Comparison of ENCODE assay signal across 1 cellular context in genomic region chr7:103989200-103989784, GRCh38.
TF ChIP-seq lines count a peak whose summit lies in the region.

TSS of gene RELN (minus strand) at chr7:103989658. CDS start at chr7:103989356, 302 bp downstream.

TF ChIP-seq in HepG2, 621 proteins besides CTCF, POLR2A, EP300 and RAD21 (continued from another document and continues in another):
- TF ChIP-seq, protein P1, sequence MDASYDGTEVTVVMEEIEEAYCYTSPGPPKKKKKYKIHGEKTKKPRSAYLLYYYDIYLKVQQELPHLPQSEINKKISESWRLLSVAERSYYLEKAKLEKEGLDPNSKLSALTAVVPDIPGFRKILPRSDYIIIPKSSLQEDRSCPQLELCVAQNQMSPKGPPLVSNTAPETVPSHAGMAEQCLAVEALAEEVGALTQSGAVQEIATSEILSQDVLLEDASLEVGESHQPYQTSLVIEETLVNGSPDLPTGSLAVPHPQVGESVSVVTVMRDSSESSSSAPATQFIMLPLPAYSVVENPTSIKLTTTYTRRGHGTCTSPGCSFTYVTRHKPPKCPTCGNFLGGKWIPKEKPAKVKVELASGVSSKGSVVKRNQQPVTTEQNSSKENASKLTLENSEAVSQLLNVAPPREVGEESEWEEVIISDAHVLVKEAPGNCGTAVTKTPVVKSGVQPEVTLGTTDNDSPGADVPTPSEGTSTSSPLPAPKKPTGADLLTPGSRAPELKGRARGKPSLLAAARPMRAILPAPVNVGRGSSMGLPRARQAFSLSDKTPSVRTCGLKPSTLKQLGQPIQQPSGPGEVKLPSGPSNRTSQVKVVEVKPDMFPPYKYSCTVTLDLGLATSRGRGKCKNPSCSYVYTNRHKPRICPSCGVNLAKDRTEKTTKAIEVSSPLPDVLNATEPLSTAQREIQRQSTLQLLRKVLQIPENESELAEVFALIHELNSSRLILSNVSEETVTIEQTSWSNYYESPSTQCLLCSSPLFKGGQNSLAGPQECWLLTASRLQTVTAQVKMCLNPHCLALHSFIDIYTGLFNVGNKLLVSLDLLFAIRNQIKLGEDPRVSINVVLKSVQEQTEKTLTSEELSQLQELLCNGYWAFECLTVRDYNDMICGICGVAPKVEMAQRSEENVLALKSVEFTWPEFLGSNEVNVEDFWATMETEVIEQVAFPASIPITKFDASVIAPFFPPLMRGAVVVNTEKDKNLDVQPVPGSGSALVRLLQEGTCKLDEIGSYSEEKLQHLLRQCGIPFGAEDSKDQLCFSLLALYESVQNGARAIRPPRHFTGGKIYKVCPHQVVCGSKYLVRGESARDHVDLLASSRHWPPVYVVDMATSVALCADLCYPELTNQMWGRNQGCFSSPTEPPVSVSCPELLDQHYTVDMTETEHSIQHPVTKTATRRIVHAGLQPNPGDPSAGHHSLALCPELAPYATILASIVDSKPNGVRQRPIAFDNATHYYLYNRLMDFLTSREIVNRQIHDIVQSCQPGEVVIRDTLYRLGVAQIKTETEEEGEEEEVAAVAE (CRISPR knock-in tag; IDR thresholded peaks at IDR 0.05; ENCODE audit: borderline replicate concordance) = no peak
- TF ChIP-seq, protein P2, sequence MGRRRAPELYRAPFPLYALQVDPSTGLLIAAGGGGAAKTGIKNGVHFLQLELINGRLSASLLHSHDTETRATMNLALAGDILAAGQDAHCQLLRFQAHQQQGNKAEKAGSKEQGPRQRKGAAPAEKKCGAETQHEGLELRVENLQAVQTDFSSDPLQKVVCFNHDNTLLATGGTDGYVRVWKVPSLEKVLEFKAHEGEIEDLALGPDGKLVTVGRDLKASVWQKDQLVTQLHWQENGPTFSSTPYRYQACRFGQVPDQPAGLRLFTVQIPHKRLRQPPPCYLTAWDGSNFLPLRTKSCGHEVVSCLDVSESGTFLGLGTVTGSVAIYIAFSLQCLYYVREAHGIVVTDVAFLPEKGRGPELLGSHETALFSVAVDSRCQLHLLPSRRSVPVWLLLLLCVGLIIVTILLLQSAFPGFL (CRISPR knock-in tag; IDR thresholded peaks at IDR 0.05) = no peak
- TF ChIP-seq, protein P3, sequence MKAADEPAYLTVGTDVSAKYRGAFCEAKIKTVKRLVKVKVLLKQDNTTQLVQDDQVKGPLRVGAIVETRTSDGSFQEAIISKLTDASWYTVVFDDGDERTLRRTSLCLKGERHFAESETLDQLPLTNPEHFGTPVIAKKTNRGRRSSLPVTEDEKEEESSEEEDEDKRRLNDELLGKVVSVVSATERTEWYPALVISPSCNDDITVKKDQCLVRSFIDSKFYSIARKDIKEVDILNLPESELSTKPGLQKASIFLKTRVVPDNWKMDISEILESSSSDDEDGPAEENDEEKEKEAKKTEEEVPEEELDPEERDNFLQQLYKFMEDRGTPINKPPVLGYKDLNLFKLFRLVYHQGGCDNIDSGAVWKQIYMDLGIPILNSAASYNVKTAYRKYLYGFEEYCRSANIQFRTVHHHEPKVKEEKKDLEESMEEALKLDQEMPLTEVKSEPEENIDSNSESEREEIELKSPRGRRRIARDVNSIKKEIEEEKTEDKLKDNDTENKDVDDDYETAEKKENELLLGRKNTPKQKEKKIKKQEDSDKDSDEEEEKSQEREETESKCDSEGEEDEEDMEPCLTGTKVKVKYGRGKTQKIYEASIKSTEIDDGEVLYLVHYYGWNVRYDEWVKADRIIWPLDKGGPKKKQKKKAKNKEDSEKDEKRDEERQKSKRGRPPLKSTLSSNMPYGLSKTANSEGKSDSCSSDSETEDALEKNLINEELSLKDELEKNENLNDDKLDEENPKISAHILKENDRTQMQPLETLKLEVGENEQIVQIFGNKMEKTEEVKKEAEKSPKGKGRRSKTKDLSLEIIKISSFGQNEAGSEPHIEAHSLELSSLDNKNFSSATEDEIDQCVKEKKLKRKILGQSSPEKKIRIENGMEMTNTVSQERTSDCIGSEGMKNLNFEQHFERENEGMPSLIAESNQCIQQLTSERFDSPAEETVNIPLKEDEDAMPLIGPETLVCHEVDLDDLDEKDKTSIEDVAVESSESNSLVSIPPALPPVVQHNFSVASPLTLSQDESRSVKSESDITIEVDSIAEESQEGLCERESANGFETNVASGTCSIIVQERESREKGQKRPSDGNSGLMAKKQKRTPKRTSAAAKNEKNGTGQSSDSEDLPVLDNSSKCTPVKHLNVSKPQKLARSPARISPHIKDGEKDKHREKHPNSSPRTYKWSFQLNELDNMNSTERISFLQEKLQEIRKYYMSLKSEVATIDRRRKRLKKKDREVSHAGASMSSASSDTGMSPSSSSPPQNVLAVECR (CRISPR knock-in tag; IDR thresholded peaks at IDR 0.05; ENCODE audit: borderline replicate concordance) = peak; percentile 40; the same call in 1 of the 2 replicates
- TF ChIP-seq KMT2A (CRISPR knock-in tag; IDR thresholded peaks at IDR 0.05) (peak; percentile 40; the same call in 1 of the 2 replicates), BHLHE40 (IDR thresholded peaks at IDR 0.05; ENCODE audit: low read length) (no peak), SRY (CRISPR knock-in tag; IDR thresholded peaks at IDR 0.05) (no peak), ZNF598 (CRISPR knock-in tag; IDR thresholded peaks at IDR 0.05; ENCODE audit: borderline replicate concordance) (no peak), SP5 (CRISPR knock-in tag; IDR thresholded peaks at IDR 0.05; ENCODE audit: borderline replicate concordance, low read depth) (no peak), ZNF225 (CRISPR knock-in tag; IDR thresholded peaks at IDR 0.05) (no peak), NFRKB (IDR thresholded peaks at IDR 0.05) (no peak), PPARG (CRISPR knock-in tag; conservative IDR thresholded peaks at IDR 0.05) (no peak), TCF12 (IDR thresholded peaks at IDR 0.05) (no peak), TCF12 (CRISPR knock-in tag; IDR thresholded peaks at IDR 0.05) (no peak), ZNF883 (CRISPR knock-in tag; IDR thresholded peaks at IDR 0.05; ENCODE audit: not compliant biosample characterization) (no peak), SRSF1 (optimal IDR thresholded peaks at IDR 0.05; ENCODE audit: low read depth, low read length) (no peak), NFE2 (CRISPR knock-in tag; IDR thresholded peaks at IDR 0.05) (no peak), TFAP4 (IDR thresholded peaks at IDR 0.05; ENCODE audit: borderline replicate concordance, low read depth) (no peak), HNRNPLL (IDR thresholded peaks at IDR 0.05; ENCODE audit: low read depth, low read length, poor library complexity, severe bottlenecking) (peak; percentile 88), KAT7 (CRISPR knock-in tag; IDR thresholded peaks at IDR 0.05; ENCODE audit: borderline replicate concordance) (0 out of 2 replicates have a peak, but pooled peaks have one; percentile 36), GLI4 (CRISPR knock-in tag; IDR thresholded peaks at IDR 0.05; ENCODE audit: borderline replicate concordance) (0 out of 2 replicates have a peak, but pooled peaks have one; percentile 12), PHB2 (IDR thresholded peaks at IDR 0.05; ENCODE audit: partially characterized antibody) (no peak), MXD4 (CRISPR knock-in tag; IDR thresholded peaks at IDR 0.05) (no peak; the same call in 1 of the 2 replicates), ZNF430 (CRISPR knock-in tag; IDR thresholded peaks at IDR 0.05) (no peak), ZNF619 (CRISPR knock-in tag; IDR thresholded peaks at IDR 0.05) (no peak), PHF5A (CRISPR knock-in tag; IDR thresholded peaks at IDR 0.05; ENCODE audit: low read depth, unreplicated experiment) (no peak), ATF1 (CRISPR knock-in tag; IDR thresholded peaks at IDR 0.05) (no peak), AGO2 (optimal IDR thresholded peaks at IDR 0.05; ENCODE audit: low read depth, low read length) (peak; percentile 99), KLF6 (CRISPR knock-in tag; IDR thresholded peaks at IDR 0.05) (no peak), MXD3 (CRISPR knock-in tag; IDR thresholded peaks at IDR 0.05) (no peak), RBFOX2 (IDR thresholded peaks at IDR 0.05; ENCODE audit: low read depth, low read length) (peak; percentile 97), NFKBIZ (CRISPR knock-in tag; IDR thresholded peaks at IDR 0.05) (no peak)
- TF ChIP-seq, protein P4, sequence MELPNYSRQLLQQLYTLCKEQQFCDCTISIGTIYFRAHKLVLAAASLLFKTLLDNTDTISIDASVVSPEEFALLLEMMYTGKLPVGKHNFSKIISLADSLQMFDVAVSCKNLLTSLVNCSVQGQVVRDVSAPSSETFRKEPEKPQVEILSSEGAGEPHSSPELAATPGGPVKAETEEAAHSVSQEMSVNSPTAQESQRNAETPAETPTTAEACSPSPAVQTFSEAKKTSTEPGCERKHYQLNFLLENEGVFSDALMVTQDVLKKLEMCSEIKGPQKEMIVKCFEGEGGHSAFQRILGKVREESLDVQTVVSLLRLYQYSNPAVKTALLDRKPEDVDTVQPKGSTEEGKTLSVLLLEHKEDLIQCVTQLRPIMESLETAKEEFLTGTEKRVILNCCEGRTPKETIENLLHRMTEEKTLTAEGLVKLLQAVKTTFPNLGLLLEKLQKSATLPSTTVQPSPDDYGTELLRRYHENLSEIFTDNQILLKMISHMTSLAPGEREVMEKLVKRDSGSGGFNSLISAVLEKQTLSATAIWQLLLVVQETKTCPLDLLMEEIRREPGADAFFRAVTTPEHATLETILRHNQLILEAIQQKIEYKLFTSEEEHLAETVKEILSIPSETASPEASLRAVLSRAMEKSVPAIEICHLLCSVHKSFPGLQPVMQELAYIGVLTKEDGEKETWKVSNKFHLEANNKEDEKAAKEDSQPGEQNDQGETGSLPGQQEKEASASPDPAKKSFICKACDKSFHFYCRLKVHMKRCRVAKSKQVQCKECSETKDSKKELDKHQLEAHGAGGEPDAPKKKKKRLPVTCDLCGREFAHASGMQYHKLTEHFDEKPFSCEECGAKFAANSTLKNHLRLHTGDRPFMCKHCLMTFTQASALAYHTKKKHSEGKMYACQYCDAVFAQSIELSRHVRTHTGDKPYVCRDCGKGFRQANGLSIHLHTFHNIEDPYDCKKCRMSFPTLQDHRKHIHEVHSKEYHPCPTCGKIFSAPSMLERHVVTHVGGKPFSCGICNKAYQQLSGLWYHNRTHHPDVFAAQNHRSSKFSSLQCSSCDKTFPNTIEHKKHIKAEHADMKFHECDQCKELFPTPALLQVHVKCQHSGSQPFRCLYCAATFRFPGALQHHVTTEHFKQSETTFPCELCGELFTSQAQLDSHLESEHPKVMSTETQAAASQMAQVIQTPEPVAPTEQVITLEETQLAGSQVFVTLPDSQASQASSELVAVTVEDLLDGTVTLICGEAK (IDR thresholded peaks at IDR 0.05) = no peak
- TF ChIP-seq, protein P4 (CRISPR knock-in tag; IDR thresholded peaks at IDR 0.05) = no peak
